25 cellular contexts compared by ENCODE assay signal in genomic region chr17:34487616-34488015, GRCh38.
DNase-seq lines count a peak whose midpoint lies in the region; ATAC-seq and TF ChIP-seq lines count a peak whose summit lies in the region.
"Had no signal": no experiment of that assay in that cellular context is flagged by ENCODE, and none has a peak within 500 bp of the region (broad histone marks: within the 10 kb centered on the region; RNA-seq: fewer than 3 reads in every experiment).

No MANE protein-coding gene starts in this region.

- no peak overlapping the region for H3K18ac ChIP-seq in H9 (ENCODE audit: insufficient read length, low read depth, low read length)

- H3K36me3 Mint-ChIP-seq in H9 (ENCODE audit: insufficient read depth in 1 of 3, low read depth in 3 of 3) (no peaks in the 10 kb centered on the region), WTC11 (no peaks in the 10 kb centered on the region), nephron progenitor cell (ENCODE audit: low read depth) (no peaks in the 10 kb centered on the region), CD14-positive monocyte (no peaks in the 10 kb centered on the region)
- H3K36me3 Mint-ChIP-seq: activated naive CD8-positive, alpha-beta T cell treated with anti-CD3 and anti-CD28 coated beads for 36 hours; CD8-positive, alpha-beta memory T cell; memory B cell had no signal

- H2BK20ac ChIP-seq in H9 (ENCODE audit: low read depth, low read length, poor library complexity, severe bottlenecking) = no peak overlapping the region

- no peak overlapping the region for H4K5ac ChIP-seq in H9 (ENCODE audit: insufficient read length, low read depth, low read length)

- peaks cover under 1% of the 10 kb centered on the region for H4K20me1 ChIP-seq in H9 (ENCODE audit: control insufficient read depth, insufficient read depth, insufficient read length)

- H3K79me2 ChIP-seq in H9 (ENCODE audit: insufficient read depth, low read length) = no peaks in the 10 kb centered on the region

- no peak overlapping the region for H3K27ac Mint-ChIP-seq in H9
- no peak overlapping the region for H3K27ac Mint-ChIP-seq in WTC11
- H3K27ac Mint-ChIP-seq in nephron progenitor cell = no peak overlapping the region
- H3K27ac Mint-ChIP-seq in CD14-positive monocyte = peak overlapping the region in 1 of 7 donors; percentile 22
- H3K27ac Mint-ChIP-seq: activated naive CD8-positive, alpha-beta T cell treated with anti-CD3 and anti-CD28 coated beads for 36 hours; CD8-positive, alpha-beta memory T cell; memory B cell had no signal

- H3K27me3 ChIP-seq in H9 (ENCODE audit: insufficient read depth, low read length) (no peaks in the 10 kb centered on the region; the same call in 1 of the 2 replicates), suprapubic skin (peaks cover 58% of the 10 kb centered on the region)
- H3K27me3 ChIP-seq: right atrium auricular region had no signal

- no peak overlapping the region for H2AK5ac ChIP-seq in H9 (ENCODE audit: insufficient read length, low read length)

- H3K9me3 ChIP-seq in H9 (ENCODE audit: control insufficient read depth, low read depth, low read length) = no peaks in the 10 kb centered on the region
- H3K9me3 ChIP-seq in suprapubic skin = no peaks in the 10 kb centered on the region
- H3K9me3 ChIP-seq: right atrium auricular region had no signal

- no peak overlapping the region for H2AFZ ChIP-seq in H9 (ENCODE audit: low read length)

- H2BK120ac ChIP-seq in H9 (ENCODE audit: low read depth, low read length, poor library complexity, severe bottlenecking) = no peak overlapping the region

- H3K4me3 ChIP-seq in suprapubic skin = no peak overlapping the region
- H3K4me3 ChIP-seq: right atrium auricular region, smooth muscle cell had no signal

- no peak overlapping the region for H3K4ac ChIP-seq in H9 (ENCODE audit: low read depth, low read length)

- TF ChIP-seq CTCF in H9 (conservative IDR thresholded peaks at IDR 0.05) (no peak), WTC11 (IDR thresholded peaks at IDR 0.05) (no peak), nephron progenitor cell (IDR thresholded peaks at IDR 0.05) (no peak), CD14-positive monocyte (IDR thresholded peaks at IDR 0.05) (no peak), omental fat pad (IDR thresholded peaks at IDR 0.05) (no peak), suprapubic skin (IDR thresholded peaks at IDR 0.05) (no peak)

- H3K9ac ChIP-seq in H9 (ENCODE audit: extremely low read depth, insufficient read length, low read length) = no peak overlapping the region

- no peak overlapping the region for H3K56ac ChIP-seq in H9 (ENCODE audit: insufficient read length, low read depth, low read length)

- no peak overlapping the region for H3T11ph ChIP-seq in H9 (ENCODE audit: low read length)

- ATAC-seq in WTC11 = peak; percentile 94
- ATAC-seq in omental fat pad (ENCODE audit: low FRiP score) = no peak
- ATAC-seq: activated T-cell treated with anti-CD3 and anti-CD28 coated beads, Interleukin-2, amount 50 U/mL, for 4 hours; HCT116; left lobe of liver had no signal

- H3K23me2 ChIP-seq in H9 (ENCODE audit: insufficient read length, low read depth, low read length, poor library complexity, severe bottlenecking) = no peaks in the 10 kb centered on the region

- no peaks in the 10 kb centered on the region for H3K36me3 ChIP-seq in suprapubic skin
- H3K36me3 ChIP-seq: right atrium auricular region had no signal

- DNase-seq in NCI-H1417 (lab: John Stamatoyannopoulos, UW) (peak; percentile 2 to 26 (median 12)), NCI-H1417 treated with DMSO at 0.1 percent for 48 hours (lab: John Stamatoyannopoulos, UW) (no peak), H9 (peak; percentile 64), WTC11 (ENCODE audit: low spot score) (peak; percentile 41), nephron progenitor cell (peak; percentile 29), CD14-positive monocyte (ENCODE audit: low spot score) (no peak), omental fat pad (ENCODE audit: low spot score) (no peak), suprapubic skin (ENCODE audit: low spot score in 2 of 2) (no peak)
- DNase-seq: activated CD4-positive, alpha-beta T cell treated with anti-CD3 and anti-CD28 coated beads, Interleukin-2, amount 50 U/mL, for 1 hour; activated gamma-delta T cell; activated naive CD8-positive, alpha-beta T cell treated with anti-CD3 and anti-CD28 coated beads for 36 hours; activated T-cell treated with anti-CD3 and anti-CD28 coated beads, Interleukin-2, amount 50 U/mL, for 4 hours; aorta; CD8-positive, alpha-beta memory T cell; DMS153; hippocampal formation; Karpas-422; NCI-H146; NCI-H2171 treated with DMSO at 0.1 percent for 48 hours; stimulated activated naive CD4-positive, alpha-beta T cell treated with Interleukin-2 at 50 U/mL for 16 hours had no signal

- H2BK12ac ChIP-seq in H9 (ENCODE audit: insufficient read length, low read depth, low read length) = no peak overlapping the region

- no CpG with 5 or more reads among the region's 11 CpGs for WGBS in H9 (ENCODE audit: extremely low coverage, insufficient read length, low lambda C conversion rate)
- WGBS in suprapubic skin = 6% methylated on average over 8 of the region's 11 CpGs

- H3K9me3 Mint-ChIP-seq in H9 (no peaks in the 10 kb centered on the region), WTC11 (no peaks in the 10 kb centered on the region), nephron progenitor cell (no peaks in the 10 kb centered on the region), CD14-positive monocyte (peaks cover 0 to 3% (median 0%) of the 10 kb centered on the region in 7 donors)
- H3K9me3 Mint-ChIP-seq: activated naive CD8-positive, alpha-beta T cell treated with anti-CD3 and anti-CD28 coated beads for 36 hours; activated T-cell treated with anti-CD3 and anti-CD28 coated beads, Interleukin-2, amount 50 U/mL, for 4 hours; CD8-positive, alpha-beta memory T cell; memory B cell had no signal

- H3K4me3 Mint-ChIP-seq in H9 = no peak overlapping the region
- H3K4me3 Mint-ChIP-seq in WTC11 = no peak overlapping the region; the same call in 1 of the 2 replicates
- no peak overlapping the region for H3K4me3 Mint-ChIP-seq in nephron progenitor cell
- H3K4me3 Mint-ChIP-seq in CD14-positive monocyte = peak overlapping the region in 1 of 2 donors; percentile 67
- H3K4me3 Mint-ChIP-seq: activated naive CD8-positive, alpha-beta T cell treated with anti-CD3 and anti-CD28 coated beads for 36 hours; activated T-cell treated with anti-CD3 and anti-CD28 coated beads, Interleukin-2, amount 50 U/mL, for 4 hours; CD8-positive, alpha-beta memory T cell; memory B cell had no signal

- H2BK5ac ChIP-seq in H9 (ENCODE audit: insufficient read length, low read length) = no peak overlapping the region

- no peak overlapping the region for H4K91ac ChIP-seq in H9 (ENCODE audit: insufficient read length, low read depth, low read length)

- no peaks in the 10 kb centered on the region for H3K79me1 ChIP-seq in H9 (ENCODE audit: insufficient read depth, low read depth, low read length, poor library complexity, severe bottlenecking)

- intact Hi-C loops in CD14-positive monocyte (cut with micrococcal nuclease) = no loop called here

- peaks cover 48% of the 10 kb centered on the region for H3K27me3 Mint-ChIP-seq in H9 (ENCODE audit: low read depth)
- peaks cover 21% of the 10 kb centered on the region for H3K27me3 Mint-ChIP-seq in WTC11 (ENCODE audit: low read depth)
- peaks cover 82% of the 10 kb centered on the region for H3K27me3 Mint-ChIP-seq in nephron progenitor cell (ENCODE audit: low read depth, poor library complexity)
- peaks cover 16 to 40% (median 37%) of the 10 kb centered on the region in 3 donors for H3K27me3 Mint-ChIP-seq in CD14-positive monocyte (ENCODE audit: low read depth in 3 of 3)

- H3K4me1 Mint-ChIP-seq in H9 (peaks cover 3 to 11% of the 10 kb centered on the region in 2 experiments), WTC11 (peaks cover 3% of the 10 kb centered on the region; the same call in 1 of the 2 replicates), nephron progenitor cell (no peaks in the 10 kb centered on the region), CD14-positive monocyte (peaks cover 22% of the 10 kb centered on the region)
- H3K4me1 Mint-ChIP-seq: CD8-positive, alpha-beta memory T cell; memory B cell had no signal

- H4K8ac ChIP-seq in H9 (replicated peaks; ENCODE audit: insufficient read length, low read depth, low read length) = no peak overlapping the region

- TF ChIP-seq EP300 in suprapubic skin (IDR thresholded peaks at IDR 0.05) = no peak

- H3K27ac ChIP-seq in H9 (ENCODE audit: insufficient read length, low read depth, low read length) (no peak overlapping the region), suprapubic skin (no peak overlapping the region)
- H3K27ac ChIP-seq: right atrium auricular region had no signal

- no peak overlapping the region for H2BK15ac ChIP-seq in H9 (ENCODE audit: low read depth, low read length)

- POLR2A ChIA-PET in WTC11 (lab: Charles Lee) = interaction anchor here (0.7 kb wide), 1 partner anchor 9 kb away, joined by 4 read pairs; no protein-coding TSS in a partner anchor

- no peak overlapping the region for H3K4me2 ChIP-seq in H9 (ENCODE audit: insufficient read depth, insufficient read length, low read length)
- H3K4me2 ChIP-seq: smooth muscle cell had no signal

- CTCF ChIA-PET in WTC11 (lab: Charles Lee) = interaction anchor here (0.6 to 2.5 kb wide), 9 partner anchors 11 to 82 kb away, joined by 3 to 13 read pairs (median 6); no protein-coding TSS in a partner anchor

- H3K4me1 ChIP-seq in H9 (ENCODE audit: insufficient read depth, low read length) (no peaks in the 10 kb centered on the region), suprapubic skin (no peaks in the 10 kb centered on the region)
- H3K4me1 ChIP-seq: right atrium auricular region had no signal

- no peak overlapping the region for H3K14ac ChIP-seq in H9 (ENCODE audit: insufficient read depth, low read length)

- H3K23ac ChIP-seq in H9 (ENCODE audit: insufficient read length, low read depth, low read length) = no peak overlapping the region

- TF ChIP-seq POLR2A in suprapubic skin (IDR thresholded peaks at IDR 0.05) = no peak

TF ChIP-seq in WTC11, 78 proteins besides CTCF, POLR2A, EP300 and RAD21 (continues in another document):
- no peak for TF ChIP-seq USF1 (CRISPR knock-in tag; IDR thresholded peaks at IDR 0.05)
- no peak for TF ChIP-seq FOXK1 (CRISPR knock-in tag; IDR thresholded peaks at IDR 0.05)
- no peak for TF ChIP-seq ZNF138 (CRISPR knock-in tag; conservative IDR thresholded peaks at IDR 0.05)
- no peak for TF ChIP-seq MYBL2 (CRISPR knock-in tag; IDR thresholded peaks at IDR 0.05)
- TF ChIP-seq IRF2 (CRISPR knock-in tag; IDR thresholded peaks at IDR 0.05; ENCODE audit: borderline replicate concordance, low read depth) = no peak
- no peak for TF ChIP-seq CREB1 (CRISPR knock-in tag; IDR thresholded peaks at IDR 0.05)
- no peak for TF ChIP-seq GABPB1 (CRISPR knock-in tag; IDR thresholded peaks at IDR 0.05)

Comparison
In these comparisons a context has a peak if more than half of its experiments do, and no peak if none do; other contexts are left out.
1. DNase-seq: peak in NCI-H1417 (3 of 3), H9 (single experiment), WTC11 (single experiment) and nephron progenitor cell (single experiment); none in NCI-H1417 treated with DMSO at 0.1 percent for 48 hours (single experiment), CD14-positive monocyte (single experiment), omental fat pad (single experiment) and suprapubic skin (0 of 2).